In the genomic region with DNA sequence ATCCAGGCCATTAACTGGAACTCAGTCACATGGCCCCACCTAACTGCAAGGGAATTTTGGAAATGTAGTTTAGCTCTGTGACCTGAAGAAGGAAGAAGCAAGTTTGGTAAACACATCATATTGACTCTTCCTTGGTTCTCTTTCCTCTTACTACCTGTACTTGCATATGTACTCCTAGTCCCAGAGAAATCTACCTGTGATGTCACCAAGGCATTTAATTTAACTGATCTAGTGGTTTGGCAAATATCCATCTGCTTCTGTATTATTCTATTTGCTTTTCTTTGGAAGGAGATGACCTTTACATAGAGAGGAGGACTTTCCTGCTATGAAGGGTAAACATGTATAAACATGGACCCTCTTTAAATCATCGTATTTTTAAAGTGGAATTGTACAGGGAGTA, we compare ENCODE assay signal across 20 cellular contexts.
DNase-seq lines count a peak whose midpoint lies in the region; ATAC-seq and TF ChIP-seq lines count a peak whose summit lies in the region.
"Had no signal": no experiment of that assay in that cellular context is flagged by ENCODE, and none has a peak within 500 bp of the region (broad histone marks: within the 10 kb centered on the region; RNA-seq: fewer than 3 reads in every experiment).

No MANE protein-coding gene starts in this region.

- TF ChIP-seq POLR2A in ovary (IDR thresholded peaks at IDR 0.05): no peak

- intact Hi-C loops in cardiac septum (cut with DNase I): no loop called here
- intact Hi-C loops in ovary (cut with DNase I): no loop called here

- DNase-seq in COR-L47 (lab: John Stamatoyannopoulos, UW) (peak; percentile 17), DMS153 treated with DMSO at 0.1 percent for 48 hours (lab: John Stamatoyannopoulos, UW; ENCODE audit: unreplicated experiment) (peak; percentile 60), NCI-H2029 (lab: John Stamatoyannopoulos, UW) (peak; percentile 59), NCI-H748 (lab: John Stamatoyannopoulos, UW; ENCODE audit: unreplicated experiment) (peak; percentile 78), cardiac septum (ENCODE audit: low spot score) (no peak), ovary (no peak)
- DNase-seq: C1 segment of cervical spinal cord; CD8-positive, alpha-beta T cell; DMS 273 treated with DMSO at 0.1 percent for 48 hours; EL; GF-D8; NCI-H1694 treated with DMSO at 0.1 percent for 48 hours; NCI-H82; SIG-M5 had no signal

- H3K4me1 ChIP-seq in ovary (ENCODE audit: insufficient read depth): no peaks in the 10 kb centered on the region

- TF ChIP-seq CTCF in ovary (IDR thresholded peaks at IDR 0.05): no peak

- no peaks in the 10 kb centered on the region for H3K36me3 ChIP-seq in ovary

- WGBS in ovary, 3 donors: 70 to 93% (median 72%) methylated on average over 1 of the region's 1 CpG

- H3K27me3 ChIP-seq in ovary: no peaks in the 10 kb centered on the region

- no peak overlapping the region for H3K27ac ChIP-seq in ovary
- H3K27ac ChIP-seq: HL-60, KMS-11, SK-N-MC had no signal

- ATAC-seq in GM18867 (IDR thresholded peaks at IDR 0.05; ENCODE audit: unreplicated experiment) (no peak), HG02623 (IDR thresholded peaks at IDR 0.05; ENCODE audit: unreplicated experiment) (no peak)
- ATAC-seq: CD8-positive, alpha-beta T cell; Panc1 had no signal

- no peak overlapping the region for H3K4me3 ChIP-seq in ovary
- H3K4me3 ChIP-seq: SK-N-MC had no signal

- no peaks in the 10 kb centered on the region for H3K9me3 ChIP-seq in ovary

- TF ChIP-seq EP300 in ovary (IDR thresholded peaks at IDR 0.05): no peak

Comparison
In these comparisons a context has a peak if more than half of its experiments do, and no peak if none do; other contexts are left out.
1. DNase-seq: peak in COR-L47 (single experiment), DMS153 treated with DMSO at 0.1 percent for 48 hours (single experiment), NCI-H2029 (single experiment) and NCI-H748 (single experiment); none in cardiac septum (single experiment) and ovary (0 of 5).